In genomic region chr5:181207214-181207959, GRCh38 we compare ENCODE assay signal across 8 cellular contexts. TPM values are rescaled to one million over a fixed set of nuclear protein-coding genes. Genes with fewer than 3 reads are reported as not detected.
DNase-seq lines count a peak whose midpoint lies in the region; ATAC-seq and TF ChIP-seq lines count a peak whose summit lies in the region.

No MANE protein-coding gene starts in this region.

- H3K9me3 Mint-ChIP-seq in activated B cell treated with CpG ODN at 0.5 μM for 24 hours = no peaks in the 10 kb centered on the region
- no peaks in the 10 kb centered on the region for H3K9me3 Mint-ChIP-seq in mesothelial cell of epicardium

- intact Hi-C loops in activated B cell treated with CpG ODN at 0.5 μM for 24 hours (cut with micrococcal nuclease) (loop anchor here (1.0 to 5.0 kb wide), 4 partner anchors 10 to 35 kb away; partner anchors contain the start of gene RACK1), dorsolateral prefrontal cortex (cut with DNase I) (loop anchor here (1.0 to 2.0 kb wide), 2 partner anchors 11 to 15 kb away; partner anchors contain the start of gene TRIM41 (in 1 of the 2))

- peaks cover 34% of the 10 kb centered on the region for H3K4me1 Mint-ChIP-seq in activated B cell treated with CpG ODN at 0.5 μM for 24 hours
- H3K4me1 Mint-ChIP-seq in mesothelial cell of epicardium = peaks cover 22% of the 10 kb centered on the region

- H3K27me3 Mint-ChIP-seq in activated B cell treated with CpG ODN at 0.5 μM for 24 hours (peaks cover 15% of the 10 kb centered on the region), mesothelial cell of epicardium (ENCODE audit: low read depth) (peaks cover 39% of the 10 kb centered on the region)

- H3K27ac Mint-ChIP-seq in activated B cell treated with CpG ODN at 0.5 μM for 24 hours (peak overlapping the region; percentile 97), mesothelial cell of epicardium (peak overlapping the region; percentile 94)

- H3K27ac ChIP-seq in dorsolateral prefrontal cortex = peak overlapping the region in 56 of 59 donors; percentile 9 to 90 (median 77)

- H3K4me3 Mint-ChIP-seq in activated B cell treated with CpG ODN at 0.5 μM for 24 hours (peak overlapping the region; percentile 92), mesothelial cell of epicardium (peak overlapping the region; percentile 73)

- peak overlapping the region; percentile 43 to 80 (median 69) for H3K4me3 ChIP-seq in dorsolateral prefrontal cortex

- DNase-seq in ELF-1 (ENCODE audit: low read depth, low spot score) (peak; percentile 93), activated B cell treated with CpG ODN at 0.5 μM for 24 hours (peak; percentile 56), dorsolateral prefrontal cortex (peak; percentile 66 to 88 (median 79)), mesothelial cell of epicardium (ENCODE audit: low spot score in 2 of 2, unreplicated experiment in 2 of 2) (peak in 1 of 2 experiments; percentile 65), AML-193 (lab: John Stamatoyannopoulos, UW) (no peak), NOMO-1 treated with DMSO at 0.1 percent for 48 hours (lab: John Stamatoyannopoulos, UW; ENCODE audit: unreplicated experiment) (no peak)
- peak; percentile 98 for DNase-seq in stimulated activated CD8-positive, alpha-beta memory T cell treated with anti-CD3 and anti-CD28 coated beads, Interleukin-4, amount 100 ng/mL, for 48 hours

- peaks cover 9% of the 10 kb centered on the region for H3K36me3 Mint-ChIP-seq in activated B cell treated with CpG ODN at 0.5 μM for 24 hours (ENCODE audit: low read depth)
- H3K36me3 Mint-ChIP-seq in mesothelial cell of epicardium = no peaks in the 10 kb centered on the region

- POLR2A ChIA-PET in activated B cell treated with CpG ODN at 0.5 μM for 24 hours (lab: Charles Lee) = interaction anchor here (0.9 to 12.3 kb wide), 14 partner anchors 8 to 397 kb away, joined by 3 to 317 read pairs (median 9); partner anchors contain the start of genes RACK1, TRIM41, TRIM52 and ZFP62

- no peaks in the 10 kb centered on the region for H3K27me3 ChIP-seq in dorsolateral prefrontal cortex

- ATAC-seq in HG03097 (IDR thresholded peaks at IDR 0.05; ENCODE audit: low FRiP score, unreplicated experiment) (peak; percentile 32), activated B cell treated with CpG ODN at 0.5 μM for 24 hours (ENCODE audit: low read depth) (peak; percentile 62)

- CTCF ChIA-PET in activated B cell treated with CpG ODN at 0.5 μM for 24 hours (lab: Charles Lee) = interaction anchor here (0.7 to 3.3 kb wide), 9 partner anchors 9 to 54 kb away, joined by 3 to 17 read pairs (median 5); partner anchors contain the start of gene RACK1

- TF ChIP-seq CTCF in activated B cell treated with CpG ODN at 0.5 μM for 24 hours (IDR thresholded peaks at IDR 0.05) = no peak
- peak in 2 of 56 donors; percentile 5 to 6 for TF ChIP-seq CTCF in dorsolateral prefrontal cortex (IDR thresholded peaks at IDR 0.05 in 54 of 56, conservative IDR thresholded peaks at IDR 0.05 in 2 of 56; ENCODE audit: low read depth in 1 of 56, partially characterized antibody in 56 of 56)
- no peak for TF ChIP-seq CTCF in mesothelial cell of epicardium (IDR thresholded peaks at IDR 0.05; ENCODE audit: unreplicated experiment)

RNA-seq across cellular contexts. Expression of gene TRIM7, which starts 2.4 kb away (rescaled TPM):
- total RNA-seq in activated B cell treated with CpG ODN at 0.5 μM for 24 hours = 0.32 and 0.51 TPM in 2 replicates
- 1 to 10 TPM; 1.6 to 8.4 (median 4.0) TPM for total RNA-seq in dorsolateral prefrontal cortex
- total RNA-seq in mesothelial cell of epicardium = 0.57 to 0.72 TPM (median 0.62 TPM) in 3 replicates

RNA-seq across cellular contexts. Expression of gene TRIM41, which starts 15.7 kb away (rescaled TPM):
- 34.9 and 39.6 TPM in 2 replicates for total RNA-seq in activated B cell treated with CpG ODN at 0.5 μM for 24 hours
- 100 to 1,000 TPM in 1 of 120 experiments, 10 to 100 TPM in 119; 33.1 to 102 (median 48.0) TPM for total RNA-seq in dorsolateral prefrontal cortex
- 27.9 to 28.1 TPM (median 27.9 TPM) in 3 replicates for total RNA-seq in mesothelial cell of epicardium

RNA-seq across cellular contexts. Expression of gene RACK1, which starts 36.3 kb away (rescaled TPM):
- total RNA-seq in activated B cell treated with CpG ODN at 0.5 μM for 24 hours (2,528 and 2,812 TPM in 2 replicates), dorsolateral prefrontal cortex (100 to 1,000 TPM; 308 to 570 (median 390) TPM), mesothelial cell of epicardium (2,008 to 2,083 TPM (median 2,030 TPM) in 3 replicates)

RNA-seq across cellular contexts. Expression of gene TRIM52, which starts 53.6 kb away (rescaled TPM):
- 30.9 and 36.9 TPM in 2 replicates for total RNA-seq in activated B cell treated with CpG ODN at 0.5 μM for 24 hours
- 10 to 100 TPM; 19.8 to 50.9 (median 31.6) TPM for total RNA-seq in dorsolateral prefrontal cortex
- 12.8 to 14.6 TPM (median 13.3 TPM) in 3 replicates for total RNA-seq in mesothelial cell of epicardium

Comparison
In these comparisons a context has a peak if more than half of its experiments do, and no peak if none do; other contexts are left out.
1. DNase-seq: peak in ELF-1 (single experiment), activated B cell treated with CpG ODN at 0.5 μM for 24 hours (single experiment), dorsolateral prefrontal cortex (10 of 10) and stimulated activated CD8-positive, alpha-beta memory T cell treated with anti-CD3 and anti-CD28 coated beads, Interleukin-4, amount 100 ng/mL, for 48 hours (single experiment); none in AML-193 (0 of 2) and NOMO-1 treated with DMSO at 0.1 percent for 48 hours (single experiment).